24 cellular contexts compared by ENCODE assay signal in genomic region chr9:132150256-132150655, GRCh38. TPM values are rescaled to one million over a fixed set of nuclear protein-coding genes. Genes with fewer than 3 reads are reported as not detected.
A peak's percentile ranks its signal among the peaks of the same experiment; 100 is the strongest.
DNase-seq lines count a peak whose midpoint lies in the region; ATAC-seq, FAIRE-seq and TF ChIP-seq lines count a peak whose summit lies in the region.
"Had no signal": no experiment of that assay in that cellular context is flagged by ENCODE, and none has a peak within 500 bp of the region (broad histone marks: within the 10 kb centered on the region; RNA-seq: fewer than 3 reads in every experiment).

No MANE protein-coding gene starts in this region.

- 22% methylated on average over 10 of the region's 10 CpGs for WGBS in A549 (ENCODE audit: missing lambda C conversion rate)

- CTCF ChIA-PET in A549 (lab: Yijun Ruan, JAX) (interaction anchor here (1.7 to 9.3 kb wide), 3 partner anchors 11 to 86 kb away, joined by 4 to 73 read pairs (median 6); no protein-coding TSS in a partner anchor), GM10248 (lab: Yijun Ruan, JAX) (interaction anchor here (4.6 kb wide), 1 partner anchor 20 kb away, joined by 14 read pairs; no protein-coding TSS in a partner anchor)

- H3K4me3 ChIP-seq in A549 (no peak overlapping the region), gastrocnemius medialis (no peak overlapping the region)
- H3K4me3 ChIP-seq: GM12878, GM23338, PC-9 had no signal

- no peaks in the 10 kb centered on the region for H3K4me1 Mint-ChIP-seq in chondrocyte (ENCODE audit: low read depth)
- H3K4me1 Mint-ChIP-seq: IgD-negative memory B cell had no signal

- intact Hi-C loops in gastrocnemius medialis (cut with DNase I; ENCODE audit: low total_unique reads), result no loop called here

- no peaks in the 10 kb centered on the region for H3K36me3 Mint-ChIP-seq in chondrocyte (ENCODE audit: low read depth)
- H3K36me3 Mint-ChIP-seq: CD4-positive, CD25-positive, alpha-beta regulatory T cell; IgD-negative memory B cell had no signal

- ATAC-seq in A549, result peak; percentile 30 to 45; a peak in 4 of 6 replicates
- ATAC-seq in gastrocnemius medialis, result peak; percentile 96 to 98
- ATAC-seq in HG03442 (IDR thresholded peaks at IDR 0.05; ENCODE audit: unreplicated experiment), result no peak
- ATAC-seq: GM12878, GM23338 had no signal

- FAIRE-seq in A549 (lab: Jason Lieb, UNC), result no peak
- FAIRE-seq: D721Med, G401.6, GM12878 had no signal

- H3K9me3 ChIP-seq in A549 (no peaks in the 10 kb centered on the region), gastrocnemius medialis (no peaks in the 10 kb centered on the region)

- no peak overlapping the region for H3K4me3 Mint-ChIP-seq in chondrocyte (ENCODE audit: unreplicated experiment)
- H3K4me3 Mint-ChIP-seq: CD4-positive, CD25-positive, alpha-beta regulatory T cell; GM23338; IgD-negative memory B cell had no signal

- H3K27me3 ChIP-seq in gastrocnemius medialis, result no peaks in the 10 kb centered on the region

- H3K9me3 Mint-ChIP-seq in chondrocyte (ENCODE audit: low read depth), result no peaks in the 10 kb centered on the region
- H3K9me3 Mint-ChIP-seq: CD4-positive, CD25-positive, alpha-beta regulatory T cell; GM23338; IgD-negative memory B cell had no signal

- TF ChIP-seq CTCF in A549 (IDR thresholded peaks at IDR 0.05) (no peak), chondrocyte (IDR thresholded peaks at IDR 0.05) (no peak), gastrocnemius medialis (IDR thresholded peaks at IDR 0.05 in 4 of 5, conservative IDR thresholded peaks at IDR 0.05 in 1 of 5) (no peak), GM10248 (IDR thresholded peaks at IDR 0.05; ENCODE audit: control extremely low read depth, extremely low read depth, low read depth, missing control alignments) (no peak)

- no peaks in the 10 kb centered on the region for H3K36me3 ChIP-seq in gastrocnemius medialis

- DNase-seq in NCI-H2171 treated with DMSO at 0.1 percent for 48 hours (lab: John Stamatoyannopoulos, UW) (peak; percentile 47), NCI-H2171 (lab: John Stamatoyannopoulos, UW) (no peak), A549 (ENCODE audit: low read depth in 1 of 2, low spot score in 1 of 2) (no peak), chondrocyte (ENCODE audit: low spot score) (peak; percentile 74), gastrocnemius medialis (peak; percentile 72 to 88), GM10248 (ENCODE audit: extremely low spot score) (no peak)
- DNase-seq: 8988T; CD4-positive, CD25-positive, alpha-beta regulatory T cell; HCEC 1CT; MM.1S; NCI-H2029; NCI-H345; NCI-H510A treated with DMSO at 0.1 percent for 48 hours; NCI-H748 treated with DMSO at 0.1 percent for 48 hours; PC-9; SHP77 treated with DMSO at 0.1 percent for 48 hours had no signal

- no peak for TF ChIP-seq EP300 in A549 (IDR thresholded peaks at IDR 0.05)

- H3K27me3 Mint-ChIP-seq in chondrocyte (ENCODE audit: low read depth), result peaks cover 69% of the 10 kb centered on the region

- H3K27ac Mint-ChIP-seq in chondrocyte (ENCODE audit: unreplicated experiment), result no peak overlapping the region
- H3K27ac Mint-ChIP-seq: CD4-positive, CD25-positive, alpha-beta regulatory T cell; GM23338; IgD-negative memory B cell had no signal

- H3K27ac ChIP-seq in A549 (no peak overlapping the region), gastrocnemius medialis (peak overlapping the region; percentile 53 to 69 (median 56))
- H3K27ac ChIP-seq: HL-60, KMS-11, PC-9 had no signal

- no peak overlapping the region for H3K4me2 ChIP-seq in A549
- H3K4me2 ChIP-seq: GM23338, KMS-11, PC-9 had no signal

- H3K4me1 ChIP-seq in A549 (no peaks in the 10 kb centered on the region), gastrocnemius medialis (peaks cover 9 to 14% of the 10 kb centered on the region in 2 donors)

- TF ChIP-seq POLR2A in A549 (IDR thresholded peaks at IDR 0.05; ENCODE audit: low read length), result no peak
- TF ChIP-seq POLR2A in gastrocnemius medialis (IDR thresholded peaks at IDR 0.05), result no peak

- in situ Hi-C loops in gastrocnemius medialis (cut with MboI; ENCODE audit: low sequenced_read_pairs in 4 of 4), result no loop called here

- POLR2A ChIA-PET in A549 (lab: Yijun Ruan, JAX) (no interaction called here), GM10248 (lab: Yijun Ruan, JAX) (no interaction called here)

- TF ChIP-seq RAD21 in A549 (conservative IDR thresholded peaks at IDR 0.05 in 1 of 2, IDR thresholded peaks at IDR 0.05 in 1 of 2), result no peak

TF ChIP-seq in A549, 52 proteins besides CTCF, POLR2A, EP300 and RAD21:
- no peak for TF ChIP-seq FOSB (CRISPR knock-in tag; IDR thresholded peaks at IDR 0.05)
- no peak for TF ChIP-seq FOSL2 (IDR thresholded peaks at IDR 0.05)
- no peak for TF ChIP-seq FOSL2 (CRISPR knock-in tag; IDR thresholded peaks at IDR 0.05)
- TF ChIP-seq CBX8 (IDR thresholded peaks at IDR 0.05), result no peak

RNA-seq across cellular contexts. Expression of gene NTNG2, which starts 11.6 kb away (rescaled TPM):
- 1.0 and 1.4 TPM in 2 replicates for polyA plus RNA-seq in A549 (2011; rRNA removed)
- 0.50 and 1.6 TPM in 2 replicates for polyA plus RNA-seq in A549 (2012; cell fraction: cytosol; rRNA removed)
- polyA plus RNA-seq in A549 (2012; cell fraction: nucleus; rRNA removed), result 1.8 and 4.2 TPM in 2 replicates
- polyA plus RNA-seq in A549 (2017; fragmentation: RNase III; extraction: RNeasy Plus Mini Kit Qiagen cat#74134 plus additional on column Dnase treatment), result 0.46 to 1.1 TPM (median 0.52 TPM) in 3 replicates
- 0.87 and 1.4 TPM in 2 replicates for polyA minus RNA-seq in A549 (2011; rRNA and poly(A)+ RNA removed)
- total RNA-seq in chondrocyte, result 3.0 to 4.8 TPM (median 3.4 TPM) in 3 replicates
- under 1 TPM; 0.15 to 0.61 (median 0.19) TPM for total RNA-seq in gastrocnemius medialis
- total RNA-seq: PC-9 had no signal

Comparison
In these comparisons a context has a peak if more than half of its experiments do, and no peak if none do; other contexts are left out.
1. DNase-seq: peak in NCI-H2171 treated with DMSO at 0.1 percent for 48 hours (single experiment), chondrocyte (single experiment) and gastrocnemius medialis (2 of 2); none in NCI-H2171 (single experiment), A549 (0 of 2) and GM10248 (single experiment).
2. H3K27ac ChIP-seq: peak in gastrocnemius medialis (4 of 4); none in A549 (0 of 2).